1 cellular context compared by ENCODE assay signal in the genomic region with DNA sequence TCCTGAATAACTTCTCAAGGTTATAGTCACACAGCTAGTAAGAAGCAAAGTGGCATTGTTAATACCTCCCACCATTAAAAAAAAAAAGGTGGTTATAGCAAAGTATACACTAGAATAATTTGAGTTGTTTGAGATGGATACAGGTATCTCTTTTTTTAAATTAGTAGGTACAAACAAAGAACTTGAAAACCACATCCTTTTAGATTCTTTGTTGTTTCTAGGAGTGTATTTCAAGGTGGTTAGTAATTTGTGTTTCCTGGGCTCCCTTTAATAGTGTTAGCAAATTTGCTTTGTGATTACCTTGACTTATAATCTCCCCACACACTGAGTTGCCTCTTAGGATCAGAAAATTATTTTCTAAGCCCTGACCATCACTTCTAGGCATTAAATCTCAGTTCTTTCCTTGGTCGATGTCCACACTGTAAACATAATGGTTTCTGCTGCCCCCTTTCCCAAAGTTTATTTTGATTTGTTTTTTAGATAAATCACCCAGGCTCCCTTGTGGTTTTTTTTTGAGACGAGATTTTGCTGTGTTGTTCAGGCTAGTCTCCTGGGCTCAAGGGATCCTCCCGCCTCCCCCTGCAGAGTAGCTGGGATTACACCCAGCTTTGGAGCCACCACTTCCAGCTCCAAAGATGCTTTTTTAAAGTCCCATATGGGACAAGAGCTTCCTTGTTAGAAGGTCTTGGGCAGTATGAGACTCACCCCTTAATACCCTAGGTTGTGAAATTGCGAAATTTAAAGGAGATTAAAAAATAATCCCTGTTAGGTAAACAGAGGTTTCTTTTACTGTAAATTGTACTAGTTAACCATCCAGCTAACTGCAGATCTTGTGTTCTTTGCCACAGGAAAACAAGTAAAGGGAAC.
TF ChIP-seq lines count a peak whose summit lies in the region.

No MANE protein-coding gene starts in this region.

TF ChIP-seq in IMR-90, 13 proteins besides CTCF, POLR2A, EP300 and RAD21:
- TF ChIP-seq CEBPB (IDR thresholded peaks at IDR 0.05; ENCODE audit: low read depth, low read length) (peak; percentile 42; the same call in 1 of the 2 replicates), MAFK (IDR thresholded peaks at IDR 0.05; ENCODE audit: low read depth, low read length) (no peak), RCOR1 (IDR thresholded peaks at IDR 0.05; ENCODE audit: insufficient replicate concordance, low read length) (no peak), CHD1 (IDR thresholded peaks at IDR 0.05; ENCODE audit: low read depth, low read length) (no peak), RFX5 (IDR thresholded peaks at IDR 0.05; ENCODE audit: low read depth, low read length) (no peak), FOS (IDR thresholded peaks at IDR 0.05; ENCODE audit: low read depth, low read length) (no peak)
